In the genomic region with DNA sequence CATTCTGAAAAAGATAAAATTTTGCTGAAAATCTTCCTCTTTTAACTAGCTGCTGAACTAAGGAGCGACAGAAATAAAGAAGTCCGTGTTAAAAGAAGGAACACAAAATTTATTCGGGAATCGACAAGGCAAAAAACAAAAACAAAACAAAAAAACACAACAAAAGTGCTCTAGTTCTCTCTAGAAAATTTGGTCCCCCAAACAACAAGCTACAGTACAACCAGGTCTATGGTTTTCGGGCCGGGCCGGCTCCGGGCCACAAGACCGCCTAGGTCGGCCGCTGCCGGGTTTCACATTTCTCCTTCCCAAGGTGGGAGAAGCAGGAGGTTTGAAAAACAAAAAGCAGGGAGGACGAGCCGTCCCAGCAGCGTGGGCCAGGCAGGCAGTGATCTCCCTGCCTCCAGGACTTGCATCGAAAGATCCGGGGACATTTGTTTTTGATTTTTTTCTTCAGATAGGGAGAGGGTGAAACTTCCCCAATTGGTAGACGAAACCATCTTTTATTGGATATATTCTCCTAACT, we compare ENCODE assay signal across 1 cellular context.
TF ChIP-seq lines count a peak whose summit lies in the region.

No MANE protein-coding gene starts in this region.

TF ChIP-seq in K562, 482 proteins besides CTCF, POLR2A, EP300 and RAD21 (continued from another document):
- TF ChIP-seq ZBTB49 (CRISPR knock-in tag; IDR thresholded peaks at IDR 0.05; ENCODE audit: borderline replicate concordance) (no peak), ZNF511 (CRISPR knock-in tag; IDR thresholded peaks at IDR 0.05) (no peak), PBX2 (CRISPR knock-in tag; IDR thresholded peaks at IDR 0.05; ENCODE audit: low read depth) (no peak), PBX2 (tag; conservative IDR thresholded peaks at IDR 0.05; ENCODE audit: low read depth) (no peak)
TF ChIP-seq in K562: peak in this region for 23.
